Comparison of ENCODE assay signal across 9 cellular contexts in genomic region chr9:135797507-135798302, GRCh38.
DNase-seq lines count a peak whose midpoint lies in the region; ATAC-seq and TF ChIP-seq lines count a peak whose summit lies in the region.
"Had no signal": no experiment of that assay in that cellular context is flagged by ENCODE, and none has a peak within 500 bp of the region (broad histone marks: within the 10 kb centered on the region; RNA-seq: fewer than 3 reads in every experiment).

No MANE protein-coding gene starts in this region.

- TF ChIP-seq CTCF in right atrium auricular region (IDR thresholded peaks at IDR 0.05), result peak; percentile 13 to 71

- peak; percentile 75 for DNase-seq in activated effector memory CD4-positive, alpha-beta T cell treated with anti-CD3 and anti-CD28 coated beads, Interleukin-2, amount 50 U/mL, for 16 hours
- no peak for DNase-seq in activated effector memory CD4-positive, alpha-beta T cell treated with Interleukin-2 at 50 U/mL for 16 hours
- DNase-seq in NCI-H226 (peak; percentile 7), right atrium auricular region (ENCODE audit: low spot score) (no peak), DMS114 treated with DMSO at 0.1 percent for 48 hours (lab: John Stamatoyannopoulos, UW; ENCODE audit: unreplicated experiment) (no peak), GF-D8 (lab: John Stamatoyannopoulos, UW) (no peak)
- DNase-seq in activated naive CD8-positive, alpha-beta T cell treated with anti-CD3 and anti-CD28 coated beads, Interleukin-2, amount 10 ng/mL, durations not matched to agents 7 days and 5 days, result peak; percentile 54
- peak; percentile 42 to 58 for DNase-seq in stimulated activated CD4-positive, alpha-beta T cell treated with anti-CD3 and anti-CD28 coated beads, Interleukin-2, amount 100 ng/mL, for 24 hours

- no peaks in the 10 kb centered on the region for H3K9me3 ChIP-seq in right atrium auricular region

- no peak overlapping the region for H3K27ac Mint-ChIP-seq in activated naive CD8-positive, alpha-beta T cell treated with anti-CD3 and anti-CD28 coated beads, Interleukin-2, amount 10 ng/mL, durations not matched to agents 7 days and 5 days

- no peak overlapping the region for H3K4me3 Mint-ChIP-seq in activated naive CD8-positive, alpha-beta T cell treated with anti-CD3 and anti-CD28 coated beads, Interleukin-2, amount 10 ng/mL, durations not matched to agents 7 days and 5 days
- H3K4me3 Mint-ChIP-seq: central memory CD8-positive, alpha-beta T cell had no signal

- no peaks in the 10 kb centered on the region for H3K9me3 Mint-ChIP-seq in activated naive CD8-positive, alpha-beta T cell treated with anti-CD3 and anti-CD28 coated beads, Interleukin-2, amount 10 ng/mL, durations not matched to agents 7 days and 5 days
- H3K9me3 Mint-ChIP-seq: central memory CD8-positive, alpha-beta T cell had no signal

- no peaks in the 10 kb centered on the region for H3K27me3 Mint-ChIP-seq in activated naive CD8-positive, alpha-beta T cell treated with anti-CD3 and anti-CD28 coated beads, Interleukin-2, amount 10 ng/mL, durations not matched to agents 7 days and 5 days

- peak; percentile 35 for ATAC-seq in activated naive CD8-positive, alpha-beta T cell treated with anti-CD3 and anti-CD28 coated beads, Interleukin-2, amount 10 ng/mL, durations not matched to agents 7 days and 5 days (ENCODE audit: low read depth)

- no peak overlapping the region for H3K27ac ChIP-seq in right atrium auricular region

- no peaks in the 10 kb centered on the region for H3K27me3 ChIP-seq in right atrium auricular region

- peaks cover 2% of the 10 kb centered on the region for H3K4me1 Mint-ChIP-seq in activated naive CD8-positive, alpha-beta T cell treated with anti-CD3 and anti-CD28 coated beads, Interleukin-2, amount 10 ng/mL, durations not matched to agents 7 days and 5 days

- POLR2A ChIA-PET in activated naive CD8-positive, alpha-beta T cell treated with anti-CD3 and anti-CD28 coated beads, Interleukin-2, amount 10 ng/mL, durations not matched to agents 7 days and 5 days (lab: Charles Lee), result no interaction called here

- no peak overlapping the region for H3K4me3 ChIP-seq in right atrium auricular region

- H3K36me3 Mint-ChIP-seq in activated naive CD8-positive, alpha-beta T cell treated with anti-CD3 and anti-CD28 coated beads, Interleukin-2, amount 10 ng/mL, durations not matched to agents 7 days and 5 days, result no peaks in the 10 kb centered on the region

- peaks cover 0 to 11% of the 10 kb centered on the region in 2 donors for H3K4me1 ChIP-seq in right atrium auricular region

- H3K36me3 ChIP-seq in right atrium auricular region, result no peaks in the 10 kb centered on the region

Comparison
In these comparisons a context has a peak if more than half of its experiments do, and no peak if none do; other contexts are left out.
1. DNase-seq: peak in activated effector memory CD4-positive, alpha-beta T cell treated with anti-CD3 and anti-CD28 coated beads, Interleukin-2, amount 50 U/mL, for 16 hours (single experiment), NCI-H226 (single experiment), activated naive CD8-positive, alpha-beta T cell treated with anti-CD3 and anti-CD28 coated beads, Interleukin-2, amount 10 ng/mL, durations not matched to agents 7 days and 5 days (single experiment) and stimulated activated CD4-positive, alpha-beta T cell treated with anti-CD3 and anti-CD28 coated beads, Interleukin-2, amount 100 ng/mL, for 24 hours (2 of 2); none in activated effector memory CD4-positive, alpha-beta T cell treated with Interleukin-2 at 50 U/mL for 16 hours (single experiment), right atrium auricular region (single experiment), DMS114 treated with DMSO at 0.1 percent for 48 hours (single experiment) and GF-D8 (single experiment).